1 cellular context compared by ENCODE assay signal in the genomic region with DNA sequence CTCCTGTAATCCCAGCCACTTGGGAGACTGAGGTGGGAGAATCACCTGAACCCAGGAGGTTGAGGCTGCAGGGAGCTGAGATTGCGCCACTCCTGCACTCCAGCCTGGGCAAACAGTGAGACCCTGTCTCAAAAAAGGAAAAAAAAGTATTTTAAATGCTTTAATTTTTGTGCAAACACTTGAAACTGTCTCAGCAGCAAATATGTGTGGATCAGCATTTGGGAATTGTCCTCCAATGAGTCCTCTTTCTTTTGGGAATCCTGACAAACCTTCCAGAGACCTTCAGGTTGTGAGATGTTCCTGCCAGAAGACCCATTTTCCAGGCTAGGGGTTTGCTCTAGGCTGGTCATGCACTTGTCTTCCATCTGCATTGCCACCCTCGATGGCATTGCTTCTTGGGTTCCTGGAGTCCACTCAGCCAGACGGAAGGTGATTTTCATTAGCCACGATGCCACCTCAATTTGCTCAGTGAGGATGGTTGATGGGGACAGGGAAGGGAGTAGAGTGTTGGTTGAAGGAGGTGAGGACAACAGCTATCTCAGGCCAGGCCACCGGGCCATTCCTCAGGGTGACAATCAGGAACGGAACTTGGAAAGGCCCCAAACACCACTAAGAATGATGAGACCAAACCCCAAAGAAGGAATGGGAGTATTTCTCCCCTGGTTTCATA.
TF ChIP-seq lines count a peak whose summit lies in the region.

No MANE protein-coding gene starts in this region.

TF ChIP-seq in H1, 55 proteins besides CTCF, POLR2A, EP300 and RAD21 (continued from another document):
- TF ChIP-seq RNF2 (IDR thresholded peaks at IDR 0.05; ENCODE audit: borderline replicate concordance, low read depth, low read length, missing control alignments, poor library complexity, severe bottlenecking): no peak
